Comparison of ENCODE assay signal across 8 cellular contexts in genomic region chr1:32964461-32965250, GRCh38. TPM values are rescaled to one million over a fixed set of nuclear protein-coding genes. Genes with fewer than 3 reads are reported as not detected.
DNase-seq lines count a peak whose midpoint lies in the region; ATAC-seq, FAIRE-seq and TF ChIP-seq lines count a peak whose summit lies in the region.

Gene RNF19B (minus strand): TSS chr1:32964809. CDS start chr1:32964685, 124 bp downstream.

- intact Hi-C loops in T-helper 1 cell treated with Interleukin-12 subunit alpha and Interleukin-12 subunit beta and Interleukin-4 antibody, amounts not matched to agents 30 ng/mL and 1 ng/mL, for 36 hours (cut with micrococcal nuclease): loop anchor here (1.0 to 2.0 kb wide), 7 partner anchors 17 to 314 kb away; partner anchors contain the start of genes RBBP4, S100PBP, YARS1 and ZBTB8OS
- intact Hi-C loops in left cardiac atrium (cut with DNase I): no loop called here

- peaks cover 17% of the 10 kb centered on the region for H3K4me1 Mint-ChIP-seq in progenitor cell of endocrine pancreas (ENCODE audit: low read depth)

- peak; percentile 96 for DNase-seq in GM12892 (ENCODE audit: insufficient read length)
- DNase-seq in NCI-H146 treated with DMSO at 0.1 percent for 48 hours (lab: John Stamatoyannopoulos, UW; ENCODE audit: unreplicated experiment): peak; percentile 81
- DNase-seq in amniotic epithelial cell (ENCODE audit: low read depth): peak; percentile 89
- peak; percentile 95 for DNase-seq in left cardiac atrium
- peak; percentile 90 for DNase-seq in progenitor cell of endocrine pancreas (ENCODE audit: low spot score, unreplicated experiment)
- DNase-seq in ureter (ENCODE audit: low spot score): peak; percentile 97

- H3K9me3 Mint-ChIP-seq in progenitor cell of endocrine pancreas (ENCODE audit: low read depth): no peaks in the 10 kb centered on the region

- peaks cover 20% of the 10 kb centered on the region for H3K27me3 Mint-ChIP-seq in progenitor cell of endocrine pancreas

- H3K4me3 Mint-ChIP-seq in progenitor cell of endocrine pancreas (ENCODE audit: low read depth): peak within 1 kb of the TSS; percentile 77

- TF ChIP-seq POLR2A in GM12892 (IDR thresholded peaks at IDR 0.05; ENCODE audit: low read depth, low read length): peak; percentile 99

- FAIRE-seq in GM12892 (lab: Jason Lieb, UNC): peak; percentile 98

- no peaks in the 10 kb centered on the region for H3K36me3 Mint-ChIP-seq in progenitor cell of endocrine pancreas (ENCODE audit: insufficient read depth)

- ATAC-seq in HG02852 (IDR thresholded peaks at IDR 0.05; ENCODE audit: unreplicated experiment): peak; percentile 87
- ATAC-seq in left cardiac atrium: peak; percentile 98 to 99

- no peak for TF ChIP-seq CTCF in progenitor cell of endocrine pancreas (IDR thresholded peaks at IDR 0.05; ENCODE audit: unreplicated experiment)

- peak within 1 kb of the TSS; percentile 92 for H3K27ac Mint-ChIP-seq in progenitor cell of endocrine pancreas

RNA-seq across cellular contexts. Expression of gene RNF19B, which starts in this region (rescaled TPM):
- polyA plus RNA-seq in GM12892 (2012; ENCODE audit: missing spikeins): 16.5 TPM
- total RNA-seq in T-helper 1 cell treated with Interleukin-12 subunit alpha and Interleukin-12 subunit beta and Interleukin-4 antibody, amounts not matched to agents 30 ng/mL and 1 ng/mL, for 36 hours: 137 and 138 TPM in 2 replicates
- total RNA-seq in left cardiac atrium (10 to 100 TPM; 10.7 to 12.8 TPM), progenitor cell of endocrine pancreas (14.2 and 16.4 TPM in 2 replicates), ureter (29.6 TPM)

Comparison
In these comparisons a context has a peak if more than half of its experiments do, and no peak if none do; other contexts are left out.
1. Peak in every context shown above with its lines: DNase-seq and ATAC-seq.